ENCODE assay signal across 1 cellular context in the genomic region with DNA sequence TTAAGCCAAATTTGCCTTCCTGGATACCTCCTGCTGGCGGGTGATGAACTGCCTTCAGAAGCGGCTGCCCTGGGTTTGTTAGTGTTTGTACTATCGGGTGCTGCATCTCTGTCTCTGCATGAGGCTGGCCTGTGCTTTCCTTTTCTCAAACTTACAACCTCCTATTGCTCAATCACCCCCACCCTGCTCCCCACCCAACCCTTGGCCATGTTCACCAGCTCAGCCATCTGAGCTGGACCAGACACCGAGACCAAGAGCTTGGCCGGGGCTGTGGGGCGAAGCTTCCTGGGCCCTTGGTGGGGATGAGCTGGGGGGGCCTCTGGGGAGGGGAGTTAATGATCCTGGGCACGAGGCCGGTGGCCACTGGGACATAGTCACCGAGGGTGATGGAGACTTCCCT.
A peak's percentile ranks its signal among the peaks of the same experiment; 100 is the strongest.
TF ChIP-seq lines count a peak whose summit lies in the region.

No MANE protein-coding gene starts in this region.

TF ChIP-seq in K562, 482 proteins besides CTCF, POLR2A, EP300 and RAD21:
- no peak for TF ChIP-seq TGIF2 (CRISPR knock-in tag; IDR thresholded peaks at IDR 0.05)
- TF ChIP-seq CEBPG (CRISPR knock-in tag; IDR thresholded peaks at IDR 0.05), result peak; percentile 46; the same call in 1 of the 2 replicates
- TF ChIP-seq CEBPG (tag; conservative IDR thresholded peaks at IDR 0.05 in 1 of 2, IDR thresholded peaks at IDR 0.05 in 1 of 2), result peak; percentile 30 to 38; a peak in 1 of 4 replicates
- peak; percentile 53; the same call in 1 of the 2 replicates for TF ChIP-seq CEBPB (tag; IDR thresholded peaks at IDR 0.05)
